In the genomic region with DNA sequence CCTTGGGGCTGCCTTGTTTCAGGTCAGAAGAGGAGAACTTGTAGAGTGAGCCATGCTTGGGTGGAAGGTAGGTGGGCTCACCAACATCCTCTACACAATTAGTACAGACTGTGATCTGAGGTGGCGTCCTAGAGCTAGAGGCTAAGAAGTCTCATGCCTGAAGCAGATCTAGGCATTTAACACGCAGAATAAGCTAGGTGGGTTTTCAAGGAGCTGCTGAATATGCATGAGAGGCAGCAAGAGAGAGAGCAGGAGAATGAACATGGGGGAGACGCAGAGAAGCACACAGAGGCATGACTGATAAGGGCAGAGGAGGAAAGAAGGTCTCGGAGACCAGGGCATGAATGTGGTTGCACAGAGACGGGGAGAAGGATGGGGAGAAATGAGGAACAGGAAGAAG, we compare ENCODE assay signal across 14 cellular contexts. TPM values are rescaled to one million over a fixed set of nuclear protein-coding genes. Genes with fewer than 3 reads are reported as not detected.
A peak's percentile ranks its signal among the peaks of the same experiment; 100 is the strongest.
DNase-seq lines count a peak whose midpoint lies in the region; ATAC-seq and TF ChIP-seq lines count a peak whose summit lies in the region.
"Had no signal": no experiment of that assay in that cellular context is flagged by ENCODE, and none has a peak within 500 bp of the region (broad histone marks: within the 10 kb centered on the region; RNA-seq: fewer than 3 reads in every experiment).

No MANE protein-coding gene starts in this region.

- no peak for ATAC-seq in CD4-positive, CD25-positive, alpha-beta regulatory T cell (ENCODE audit: low read depth in 2 of 2)
- ATAC-seq in GM21367 (IDR thresholded peaks at IDR 0.05; ENCODE audit: unreplicated experiment) = no peak
- ATAC-seq: sciatic nerve had no signal

- no peaks in the 10 kb centered on the region for H3K9me3 ChIP-seq in CD4-positive, CD25-positive, alpha-beta regulatory T cell (ENCODE audit: control insufficient read depth in 2 of 2, low read length in 2 of 2)
- H3K9me3 ChIP-seq in HEK293 (ENCODE audit: control insufficient read depth, insufficient read depth, low read depth, low read length) = no peaks in the 10 kb centered on the region
- no peaks in the 10 kb centered on the region for H3K9me3 ChIP-seq in neural cell (ENCODE audit: low read length)
- H3K9me3 ChIP-seq in prostate gland = no peaks in the 10 kb centered on the region
- no peaks in the 10 kb centered on the region for H3K9me3 ChIP-seq in tibial artery
- H3K9me3 ChIP-seq: stomach had no signal

- TF ChIP-seq POLR2A in prostate gland (IDR thresholded peaks at IDR 0.05) = no peak

- CTCF ChIA-PET in HEK293 (lab: Yijun Ruan, JAX) = interaction anchor here (0.9 to 2.8 kb wide), 5 partner anchors 9 to 20 kb away, joined by 3 to 17 read pairs (median 4); no protein-coding TSS in a partner anchor

- peak overlapping the region; percentile 59 for H3K9ac ChIP-seq in neural cell (ENCODE audit: low read length)

- H3K27ac Mint-ChIP-seq in CD4-positive, CD25-positive, alpha-beta regulatory T cell = peak overlapping the region in 1 of 3 donors; percentile 91

- no peak for TF ChIP-seq CTCF in HEK293 (tag by site-specific recombination; IDR thresholded peaks at IDR 0.05)
- TF ChIP-seq CTCF in dorsolateral prefrontal cortex (IDR thresholded peaks at IDR 0.05 in 54 of 56, conservative IDR thresholded peaks at IDR 0.05 in 2 of 56; ENCODE audit: low read depth in 1 of 56, partially characterized antibody in 56 of 56) = no peak
- TF ChIP-seq CTCF in neural cell (IDR thresholded peaks at IDR 0.05; ENCODE audit: poor library complexity, severe bottlenecking) = no peak
- no peak for TF ChIP-seq CTCF in prostate gland (IDR thresholded peaks at IDR 0.05)
- no peak for TF ChIP-seq CTCF in tibial artery (IDR thresholded peaks at IDR 0.05)

- POLR2A ChIA-PET in HEK293 (lab: Yijun Ruan, JAX) = interaction anchor here (1.1 kb wide), 1 partner anchor 37 kb away, joined by 3 read pairs; the partner anchor contains the start of gene JAM3

- H3K36me3 Mint-ChIP-seq in CD4-positive, CD25-positive, alpha-beta regulatory T cell = no peaks in the 10 kb centered on the region

- peaks cover 0 to 1% (median 0%) of the 10 kb centered on the region in 7 donors for H3K9me3 Mint-ChIP-seq in CD4-positive, CD25-positive, alpha-beta regulatory T cell

- DNase-seq in CD4-positive, CD25-positive, alpha-beta regulatory T cell = no peak
- no peak for DNase-seq in dorsolateral prefrontal cortex
- no peak for DNase-seq in HuH-7.5 (ENCODE audit: low spot score)
- no peak for DNase-seq in prostate gland (ENCODE audit: low spot score)
- no peak for DNase-seq in tibial artery
- DNase-seq: activated CD4-positive, CD25-positive, alpha-beta regulatory T cell; Calu3; kidney glomerular epithelial cell; stimulated activated CD4-positive, alpha-beta T cell treated with anti-CD3 and anti-CD28 coated beads, Interleukin-1b, Interleukin-23, amount 100 ng/mL, for 48 hours; stomach had no signal

- no peaks in the 10 kb centered on the region for H3K79me2 ChIP-seq in neural cell (replicated peaks; ENCODE audit: insufficient read depth, low read length)

- TF ChIP-seq EP300 in neural cell (conservative IDR thresholded peaks at IDR 0.05; ENCODE audit: poor library complexity, severe bottlenecking) = no peak

- H3K4me2 ChIP-seq in neural cell (ENCODE audit: low read length) = no peak overlapping the region

- no peak overlapping the region for H3K27ac ChIP-seq in CD4-positive, CD25-positive, alpha-beta regulatory T cell (ENCODE audit: insufficient read depth, low read length, poor library complexity, severe bottlenecking)
- H3K27ac ChIP-seq in HEK293 (ENCODE audit: extremely low read depth, low read depth, low read length) (no peak overlapping the region), dorsolateral prefrontal cortex (peak overlapping the region in 57 of 59 donors; percentile 41 to 98 (median 86)), neural cell (ENCODE audit: low read length) (peak overlapping the region; percentile 74), prostate gland (no peak overlapping the region), tibial artery (peak overlapping the region in 1 of 2 donors; percentile 94)

- H3K27me3 ChIP-seq in CD4-positive, CD25-positive, alpha-beta regulatory T cell (ENCODE audit: control insufficient read depth, insufficient read depth, low read length) = no peaks in the 10 kb centered on the region
- H3K27me3 ChIP-seq in dorsolateral prefrontal cortex (no peaks in the 10 kb centered on the region), neural cell (ENCODE audit: insufficient read depth, low read depth, low read length) (no peaks in the 10 kb centered on the region), prostate gland (replicated peaks; ENCODE audit: insufficient read depth) (no peaks in the 10 kb centered on the region), tibial artery (peaks cover 0 to 14% of the 10 kb centered on the region in 2 donors)

- intact Hi-C loops in dorsolateral prefrontal cortex (cut with DNase I) = loop anchor here (1.0 to 5.0 kb wide), 2 partner anchors 15 to 65 kb away; no protein-coding TSS in a partner anchor
- intact Hi-C loops in prostate gland (cut with DNase I) = no loop called here
- intact Hi-C loops in tibial artery (cut with DNase I; ENCODE audit: low total_unique reads) = loop anchor here (5.0 kb wide), 1 partner anchor 65 kb away; no protein-coding TSS in a partner anchor

- H2AFZ ChIP-seq in neural cell (ENCODE audit: low read depth, low read length) = peak overlapping the region; percentile 49

- H3K36me3 ChIP-seq in CD4-positive, CD25-positive, alpha-beta regulatory T cell (ENCODE audit: control insufficient read depth, insufficient read depth, low read length) = no peaks in the 10 kb centered on the region
- H3K36me3 ChIP-seq in HEK293 (ENCODE audit: control insufficient read depth in 2 of 2, insufficient read depth in 1 of 2, low read length in 2 of 2) (no peaks in the 10 kb centered on the region), neural cell (ENCODE audit: insufficient read depth, low read length) (no peaks in the 10 kb centered on the region), prostate gland (no peaks in the 10 kb centered on the region), tibial artery (no peaks in the 10 kb centered on the region)
- H3K36me3 ChIP-seq: stomach had no signal

- H3K4me3 ChIP-seq in CD4-positive, CD25-positive, alpha-beta regulatory T cell (ENCODE audit: low read depth, low read length) = no peak overlapping the region
- H3K4me3 ChIP-seq in HEK293 (ENCODE audit: low read depth, low read length) (no peak overlapping the region), dorsolateral prefrontal cortex (peak overlapping the region in 32 of 59 donors; percentile 14 to 60 (median 46)), neural cell (ENCODE audit: low read length) (peak overlapping the region; percentile 54), prostate gland (no peak overlapping the region), tibial artery (no peak overlapping the region)
- H3K4me3 ChIP-seq: stomach had no signal

- H3K9me2 ChIP-seq in neural cell (ENCODE audit: insufficient read depth, low read length) = no peaks in the 10 kb centered on the region

- 88% methylated on average over 5 of the region's 5 CpGs for WGBS in prostate gland

- peak overlapping the region in 3 of 4 donors; percentile 18 to 64 (median 32) for H3K4me3 Mint-ChIP-seq in CD4-positive, CD25-positive, alpha-beta regulatory T cell

- peaks cover 57% of the 10 kb centered on the region for H3K4me1 ChIP-seq in CD4-positive, CD25-positive, alpha-beta regulatory T cell (ENCODE audit: control insufficient read depth, insufficient read depth, low read length, poor library complexity, severe bottlenecking)
- H3K4me1 ChIP-seq in HEK293 (ENCODE audit: control insufficient read depth, insufficient read depth, low read length) = no peaks in the 10 kb centered on the region
- peaks cover 11% of the 10 kb centered on the region for H3K4me1 ChIP-seq in prostate gland (replicated peaks)
- H3K4me1 ChIP-seq in tibial artery = peaks cover 3 to 42% (median 28%) of the 10 kb centered on the region in 4 donors

- no peaks in the 10 kb centered on the region for H4K20me1 ChIP-seq in neural cell (ENCODE audit: insufficient read depth)

- peaks cover 14% of the 10 kb centered on the region for H3K27me3 Mint-ChIP-seq in CD4-positive, CD25-positive, alpha-beta regulatory T cell

- TF ChIP-seq RAD21 in neural cell (conservative IDR thresholded peaks at IDR 0.05) = no peak

- peaks cover 9 to 84% (median 47%) of the 10 kb centered on the region in 4 donors for H3K4me1 Mint-ChIP-seq in CD4-positive, CD25-positive, alpha-beta regulatory T cell

- no peaks in the 10 kb centered on the region for H3F3A ChIP-seq in neural cell (ENCODE audit: insufficient read depth, low read length, poor library complexity, severe bottlenecking)

TF ChIP-seq in HEK293, 187 proteins besides CTCF, POLR2A, EP300 and RAD21:
- 0 out of 2 replicates have a peak, but pooled peaks have one; percentile 5 for TF ChIP-seq EGR2 (tag by site-specific recombination; IDR thresholded peaks at IDR 0.05; ENCODE audit: low read depth)
- no peak for TF ChIP-seq SP7 (tag by site-specific recombination; IDR thresholded peaks at IDR 0.05)
TF ChIP-seq in HEK293: peak in this region for 1.

TF ChIP-seq in neural cell, 6 proteins besides CTCF, POLR2A, EP300 and RAD21 (continues in another document):
- TF ChIP-seq TAF1 (IDR thresholded peaks at IDR 0.05; ENCODE audit: low read depth) = no peak
- TF ChIP-seq EZH2 (IDR thresholded peaks at IDR 0.05; ENCODE audit: borderline replicate concordance, insufficient read depth, low read length, poor library complexity, severe bottlenecking) = no peak
- no peak for TF ChIP-seq SMC3 (conservative IDR thresholded peaks at IDR 0.05; ENCODE audit: poor library complexity)
- no peak for TF ChIP-seq POLR2AphosphoS5 (IDR thresholded peaks at IDR 0.05)

RNA-seq across cellular contexts. Expression of gene JAM3, which starts 36.8 kb away (rescaled TPM):
- 5.5 TPM for total RNA-seq in CD4-positive, CD25-positive, alpha-beta regulatory T cell
- polyA plus RNA-seq in CD4-positive, CD25-positive, alpha-beta regulatory T cell = 1 to 10 TPM; 3.1 to 4.6 (median 3.3) TPM
- 100 to 1,000 TPM in 42 of 120 experiments, 10 to 100 TPM in 78; 43.5 to 270 (median 90.6) TPM for total RNA-seq in dorsolateral prefrontal cortex
- 46.1 and 58.5 TPM in 2 replicates for polyA plus RNA-seq in neural cell
- polyA minus RNA-seq in neural cell = 67.8 and 69.1 TPM in 2 replicates
- total RNA-seq in prostate gland = 100 to 1,000 TPM in 1 of 2 donors, 10 to 100 TPM in 1; 21.3 to 157 TPM
- total RNA-seq: Calu3 had no signal

Comparison
In these comparisons a context has a peak if more than half of its experiments do, and no peak if none do; other contexts are left out.
1. H3K27ac ChIP-seq: peak in dorsolateral prefrontal cortex (57 of 59) and neural cell (single experiment); none in CD4-positive, CD25-positive, alpha-beta regulatory T cell (single experiment), HEK293 (single experiment) and prostate gland (0 of 2).
2. H3K4me3 ChIP-seq: peak in dorsolateral prefrontal cortex (32 of 59) and neural cell (single experiment); none in CD4-positive, CD25-positive, alpha-beta regulatory T cell (single experiment), HEK293 (single experiment), prostate gland (0 of 2) and tibial artery (0 of 2).